Comparison of ENCODE assay signal across 9 cellular contexts in genomic region chr6:149990672-149991402, GRCh38. TPM values are rescaled to one million over a fixed set of nuclear protein-coding genes. Genes with fewer than 3 reads are reported as not detected.
A peak's percentile ranks its signal among the peaks of the same experiment; 100 is the strongest.
DNase-seq lines count a peak whose midpoint lies in the region; ATAC-seq, FAIRE-seq and TF ChIP-seq lines count a peak whose summit lies in the region.
"Had no signal": no experiment of that assay in that cellular context is flagged by ENCODE, and none has a peak within 500 bp of the region (broad histone marks: within the 10 kb centered on the region; RNA-seq: fewer than 3 reads in every experiment).

No MANE protein-coding gene starts in this region.

- no peak for TF ChIP-seq CTCF in left ventricle myocardium inferior (IDR thresholded peaks at IDR 0.05; ENCODE audit: borderline replicate concordance)
- TF ChIP-seq CTCF in fibroblast of villous mesenchyme (IDR thresholded peaks at IDR 0.05; ENCODE audit: insufficient read depth, low read depth, low read length), result no peak

- intact Hi-C loops in left ventricle myocardium inferior (cut with micrococcal nuclease) (no loop called here), Right ventricle myocardium superior (cut with DNase I) (no loop called here)

- H3K4me3 ChIP-seq in left ventricle myocardium inferior, result peak overlapping the region; percentile 51
- peak overlapping the region; percentile 10 for H3K4me3 ChIP-seq in SJSA1
- peak overlapping the region; percentile 33 for H3K4me3 ChIP-seq in fibroblast of villous mesenchyme (ENCODE audit: low read depth, low read length)
- H3K4me3 ChIP-seq in small intestine (ENCODE audit: low read depth in 1 of 2, low read length in 2 of 2), result peak overlapping the region in 1 of 2 donors; percentile 21

- DNase-seq in left ventricle myocardium inferior (no peak), Right ventricle myocardium superior (no peak), SJSA1 (ENCODE audit: low read depth in 1 of 2, low spot score in 2 of 2) (no peak), fibroblast of villous mesenchyme (ENCODE audit: low read depth) (no peak), small intestine (peak; percentile 4), glomerular visceral epithelial cell (ENCODE audit: extremely low spot score) (no peak)

- peaks cover 100% of the 10 kb centered on the region for H3K27me3 ChIP-seq in left ventricle myocardium inferior (ENCODE audit: low read depth)
- peaks cover 86% of the 10 kb centered on the region for H3K27me3 ChIP-seq in SJSA1 (replicated peaks)
- H3K27me3 ChIP-seq in small intestine (ENCODE audit: control insufficient read depth in 2 of 2, insufficient read depth in 2 of 2, low read length in 2 of 2), result peaks cover 15 to 55% of the 10 kb centered on the region in 2 donors

- H3K27ac ChIP-seq in left ventricle myocardium inferior (replicated peaks) (no peak overlapping the region), SJSA1 (no peak overlapping the region), small intestine (ENCODE audit: low read depth in 1 of 2, low read length in 1 of 2) (no peak overlapping the region)

- ATAC-seq in Right ventricle myocardium superior (ENCODE audit: poor library complexity) (no peak), GM18511 (IDR thresholded peaks at IDR 0.05; ENCODE audit: unreplicated experiment) (no peak), HG03159 (IDR thresholded peaks at IDR 0.05; ENCODE audit: unreplicated experiment) (no peak)

- H3K9me3 ChIP-seq in left ventricle myocardium inferior (replicated peaks) (peaks cover 22% of the 10 kb centered on the region), SJSA1 (replicated peaks) (no peaks in the 10 kb centered on the region; the same call in 1 of the 2 replicates), small intestine (ENCODE audit: control insufficient read depth, low read depth) (no peaks in the 10 kb centered on the region)

- WGBS in small intestine, 3 donors, result 1 to 2% (median 2%) methylated on average over 47 to 48 of the region's 48 CpGs

- H3K4me1 ChIP-seq in left ventricle myocardium inferior (peaks cover 19% of the 10 kb centered on the region), SJSA1 (replicated peaks) (peaks cover 17% of the 10 kb centered on the region), small intestine (ENCODE audit: control insufficient read depth in 2 of 2, insufficient read depth in 1 of 2, low read depth in 1 of 2, low read length in 1 of 2) (no peaks in the 10 kb centered on the region)

- no peaks in the 10 kb centered on the region for H3K36me3 ChIP-seq in left ventricle myocardium inferior
- no peaks in the 10 kb centered on the region for H3K36me3 ChIP-seq in SJSA1
- H3K36me3 ChIP-seq in small intestine (ENCODE audit: control insufficient read depth in 2 of 2, insufficient read depth in 2 of 2, low read length in 2 of 2), result no peaks in the 10 kb centered on the region

- no peak for FAIRE-seq in small intestine (lab: Jason Lieb, UNC)
- FAIRE-seq: colon had no signal

RNA-seq across cellular contexts. Expression of gene ULBP1, which starts 27.1 kb away (rescaled TPM):
- 0.38 TPM for total RNA-seq in left ventricle myocardium inferior
- 0.13 TPM for total RNA-seq in Right ventricle myocardium superior
- total RNA-seq in SJSA1 (2014; rRNA removed; shearing (Covaris generic)), result 0.03 TPM in 1 of 2 replicates, not detected in the other
- 0.43 and 1.6 TPM in 2 replicates for total RNA-seq in fibroblast of villous mesenchyme
- polyA plus RNA-seq in small intestine, result under 1 TPM in 1 of 3 donors, not detected in 2; 0.36 TPM

RNA-seq across cellular contexts. Expression of gene RAET1L, which starts 34.5 kb away (rescaled TPM):
- total RNA-seq in left ventricle myocardium inferior, result not detected
- total RNA-seq in Right ventricle myocardium superior, result not detected
- not detected in 2 replicates for total RNA-seq in SJSA1 (2014; rRNA removed; shearing (Covaris generic))
- total RNA-seq in fibroblast of villous mesenchyme, result not detected in 2 replicates
- not detected for polyA plus RNA-seq in small intestine

RNA-seq across cellular contexts. Expression of gene ULBP2, which starts 49.0 kb away (rescaled TPM):
- total RNA-seq in left ventricle myocardium inferior (0.93 TPM), Right ventricle myocardium superior (0.65 TPM), fibroblast of villous mesenchyme (4.5 and 6.9 TPM in 2 replicates)
- 12.2 and 19.7 TPM in 2 replicates for total RNA-seq in SJSA1 (2014; rRNA removed; shearing (Covaris generic))
- under 1 TPM in 1 of 3 donors, not detected in 2; 0.30 TPM for polyA plus RNA-seq in small intestine
